Comparison of ENCODE assay signal across 1 cellular context in genomic region chr13:21297914-21298831, GRCh38.
A peak's percentile ranks its signal among the peaks of the same experiment; 100 is the strongest.
TF ChIP-seq lines count a peak whose summit lies in the region.

No MANE protein-coding gene starts in this region.

TF ChIP-seq in HepG2, 621 proteins besides CTCF, POLR2A, EP300 and RAD21 (continued from another document and continues in another):
- no peak for TF ChIP-seq ZNF142 (CRISPR knock-in tag; IDR thresholded peaks at IDR 0.05)
- no peak for TF ChIP-seq ZNF513 (CRISPR knock-in tag; conservative IDR thresholded peaks at IDR 0.05)
- TF ChIP-seq ZNF710 (CRISPR knock-in tag; IDR thresholded peaks at IDR 0.05; ENCODE audit: borderline replicate concordance), result peak; percentile 60; the same call in 1 of the 2 replicates
- peak; percentile 86 for TF ChIP-seq BHLHE40 (IDR thresholded peaks at IDR 0.05; ENCODE audit: low read length)
- peak; percentile 34; the same call in 1 of the 2 replicates for TF ChIP-seq NCOR1 (IDR thresholded peaks at IDR 0.05; ENCODE audit: borderline replicate concordance, low read length)
- peak; percentile 86 for TF ChIP-seq ATF2 (CRISPR knock-in tag; IDR thresholded peaks at IDR 0.05)
- TF ChIP-seq AGO2 (optimal IDR thresholded peaks at IDR 0.05; ENCODE audit: low read depth, low read length), result no peak
- peak; percentile 52; the same call in 1 of the 2 replicates for TF ChIP-seq ZNF230 (CRISPR knock-in tag; IDR thresholded peaks at IDR 0.05)
- TF ChIP-seq SOX5 (CRISPR knock-in tag; IDR thresholded peaks at IDR 0.05; ENCODE audit: borderline replicate concordance), result peak; percentile 18; the same call in 1 of the 2 replicates
- TF ChIP-seq ETV5 (CRISPR knock-in tag; IDR thresholded peaks at IDR 0.05; ENCODE audit: borderline replicate concordance), result peak; percentile 53
- TF ChIP-seq MXD4 (CRISPR knock-in tag; IDR thresholded peaks at IDR 0.05), result peak; percentile 86
- peak; percentile 37 for TF ChIP-seq SKI (IDR thresholded peaks at IDR 0.05; ENCODE audit: partially characterized antibody)
- TF ChIP-seq MEF2D (CRISPR knock-in tag; IDR thresholded peaks at IDR 0.05), result 0 out of 2 replicates have a peak, but pooled peaks have one; percentile 29
- peak; percentile 69 for TF ChIP-seq TAF1 (CRISPR knock-in tag; IDR thresholded peaks at IDR 0.05)
- no peak for TF ChIP-seq ZBTB20 (CRISPR knock-in tag; IDR thresholded peaks at IDR 0.05; ENCODE audit: borderline replicate concordance, low read depth)
- peak; percentile 80; the same call in 1 of the 2 replicates for TF ChIP-seq ZBTB26 (CRISPR knock-in tag; IDR thresholded peaks at IDR 0.05; ENCODE audit: borderline replicate concordance)
- peak; percentile 85; the same call in 1 of the 2 replicates for TF ChIP-seq NRL (CRISPR knock-in tag; IDR thresholded peaks at IDR 0.05; ENCODE audit: borderline replicate concordance)
- peak; percentile 28; the same call in 1 of the 2 replicates for TF ChIP-seq ZFP41 (CRISPR knock-in tag; IDR thresholded peaks at IDR 0.05; ENCODE audit: borderline replicate concordance)
- peak; percentile 65; the same call in 1 of the 2 replicates for TF ChIP-seq HINFP (CRISPR knock-in tag; IDR thresholded peaks at IDR 0.05; ENCODE audit: low read depth)
- TF ChIP-seq RAD51 (IDR thresholded peaks at IDR 0.05; ENCODE audit: borderline replicate concordance), result peak; percentile 73
- 0 out of 2 replicates have a peak, but pooled peaks have one; percentile 25 for TF ChIP-seq ZNF251 (CRISPR knock-in tag; IDR thresholded peaks at IDR 0.05)
- peak; percentile 61 for TF ChIP-seq ATF7 (IDR thresholded peaks at IDR 0.05)
- peak; percentile 45; the same call in 1 of the 2 replicates for TF ChIP-seq ATF7 (CRISPR knock-in tag; IDR thresholded peaks at IDR 0.05)
- 0 out of 2 replicates have a peak, but pooled peaks have one; percentile 78 for TF ChIP-seq CAMTA2 (CRISPR knock-in tag; IDR thresholded peaks at IDR 0.05; ENCODE audit: borderline replicate concordance)
- 0 out of 2 replicates have a peak, but pooled peaks have one; percentile 45 for TF ChIP-seq ZNF704 (CRISPR knock-in tag; IDR thresholded peaks at IDR 0.05; ENCODE audit: borderline replicate concordance)
- TF ChIP-seq ZSCAN31 (CRISPR knock-in tag; IDR thresholded peaks at IDR 0.05; ENCODE audit: low read depth), result peak; percentile 80; the same call in 1 of the 2 replicates
- TF ChIP-seq ZSCAN25 (CRISPR knock-in tag; IDR thresholded peaks at IDR 0.05), result peak; percentile 35; the same call in 1 of the 2 replicates
- TF ChIP-seq GATAD1 (CRISPR knock-in tag; IDR thresholded peaks at IDR 0.05), result peak; percentile 96
- peak; percentile 85 for TF ChIP-seq ASH2L (IDR thresholded peaks at IDR 0.05; ENCODE audit: insufficient read length, low read depth, low read length)
- peak; percentile 95 for TF ChIP-seq KMT2B (CRISPR knock-in tag; IDR thresholded peaks at IDR 0.05)
- no peak for TF ChIP-seq AGO1 (IDR thresholded peaks at IDR 0.05; ENCODE audit: low read depth, low read length, poor library complexity, severe bottlenecking)
- peak; percentile 24; the same call in 1 of the 2 replicates for TF ChIP-seq ZNF264 (CRISPR knock-in tag; IDR thresholded peaks at IDR 0.05)
- peak; percentile 73; the same call in 1 of the 2 replicates for TF ChIP-seq YEATS4 (CRISPR knock-in tag; IDR thresholded peaks at IDR 0.05; ENCODE audit: borderline replicate concordance)
- peak; percentile 88 for TF ChIP-seq E2F1 (CRISPR knock-in tag; IDR thresholded peaks at IDR 0.05)
- peak; percentile 65 for TF ChIP-seq ZFY (CRISPR knock-in tag; IDR thresholded peaks at IDR 0.05)
- 0 out of 2 replicates have a peak, but pooled peaks have one; percentile 21 for TF ChIP-seq ZNF773 (CRISPR knock-in tag; IDR thresholded peaks at IDR 0.05; ENCODE audit: borderline replicate concordance)
- no peak for TF ChIP-seq SP1 (IDR thresholded peaks at IDR 0.05)
- TF ChIP-seq SP1 (CRISPR knock-in tag; IDR thresholded peaks at IDR 0.05), result peak; percentile 94
- TF ChIP-seq ZUFSP (CRISPR knock-in tag; IDR thresholded peaks at IDR 0.05; ENCODE audit: borderline replicate concordance), result no peak
- no peak for TF ChIP-seq REL (CRISPR knock-in tag; conservative IDR thresholded peaks at IDR 0.05)
- peak; percentile 71; the same call in 1 of the 2 replicates for TF ChIP-seq ZNF235 (CRISPR knock-in tag; IDR thresholded peaks at IDR 0.05; ENCODE audit: borderline replicate concordance)
- TF ChIP-seq ZBTB25 (CRISPR knock-in tag; IDR thresholded peaks at IDR 0.05), result peak; percentile 71; the same call in 1 of the 2 replicates
- TF ChIP-seq ZNF616 (CRISPR knock-in tag; IDR thresholded peaks at IDR 0.05; ENCODE audit: low read depth), result no peak
